21 cellular contexts compared by ENCODE assay signal in genomic region chr20:15396026-15396425, GRCh38.
"Had no signal": no experiment of that assay in that cellular context is flagged by ENCODE, and none has a peak within 500 bp of the region (broad histone marks: within the 10 kb centered on the region; RNA-seq: fewer than 3 reads in every experiment).

No MANE protein-coding gene starts in this region.

- H3K4me1 ChIP-seq: esophagus squamous epithelium, left lung, prostate gland, sigmoid colon, stomach, thyroid gland, vagina had no signal

- H3K9me3 ChIP-seq: esophagus squamous epithelium, left lung, prostate gland, sigmoid colon, stomach, thyroid gland, vagina had no signal

- H3K4me3 ChIP-seq: dorsolateral prefrontal cortex, esophagus squamous epithelium, left lung, prostate gland, sigmoid colon, stomach, thyroid gland, vagina had no signal

- DNase-seq: dorsolateral prefrontal cortex; effector CD4-positive, alpha-beta T cell; esophagus squamous epithelium; kidney; left cardiac atrium; left lung; mesendoderm; naive thymus-derived CD8-positive, alpha-beta T cell; nephron progenitor cell; nucleus accumbens; right cardiac atrium; sigmoid colon; stimulated activated CD4-positive, alpha-beta T cell treated with anti-CD3 and anti-CD28 coated beads, Interleukin-2, amount 100 ng/mL, for 24 hours; stimulated activated CD4-positive, alpha-beta T cell treated with anti-CD3 and anti-CD28 coated beads, Interleukin-4, amount 100 ng/mL, for 24 hours; stimulated activated naive CD4-positive, alpha-beta T cell treated with Interleukin-2 at 50 U/mL for 16 hours; stomach; thyroid gland; trophoblast cell had no signal

- H3K27me3 ChIP-seq: dorsolateral prefrontal cortex, esophagus squamous epithelium, left lung, sigmoid colon, stomach, thyroid gland, vagina had no signal

- ATAC-seq: left cardiac atrium; left lung; naive thymus-derived CD8-positive, alpha-beta T cell; right cardiac atrium; stimulated activated effector memory CD8-positive, alpha-beta T cell treated with anti-CD3 and anti-CD28 coated beads, Interleukin-12 subunit alpha, Interleukin-12 subunit beta, amount 100 ng/mL, for 72 hours had no signal

- H3K27ac ChIP-seq: dorsolateral prefrontal cortex, esophagus squamous epithelium, left lung, prostate gland, sigmoid colon, stomach, thyroid gland, vagina had no signal

- H3K36me3 ChIP-seq: esophagus squamous epithelium, left lung, prostate gland, sigmoid colon, stomach, thyroid gland, vagina had no signal
